19 cellular contexts compared by ENCODE assay signal in the genomic region with DNA sequence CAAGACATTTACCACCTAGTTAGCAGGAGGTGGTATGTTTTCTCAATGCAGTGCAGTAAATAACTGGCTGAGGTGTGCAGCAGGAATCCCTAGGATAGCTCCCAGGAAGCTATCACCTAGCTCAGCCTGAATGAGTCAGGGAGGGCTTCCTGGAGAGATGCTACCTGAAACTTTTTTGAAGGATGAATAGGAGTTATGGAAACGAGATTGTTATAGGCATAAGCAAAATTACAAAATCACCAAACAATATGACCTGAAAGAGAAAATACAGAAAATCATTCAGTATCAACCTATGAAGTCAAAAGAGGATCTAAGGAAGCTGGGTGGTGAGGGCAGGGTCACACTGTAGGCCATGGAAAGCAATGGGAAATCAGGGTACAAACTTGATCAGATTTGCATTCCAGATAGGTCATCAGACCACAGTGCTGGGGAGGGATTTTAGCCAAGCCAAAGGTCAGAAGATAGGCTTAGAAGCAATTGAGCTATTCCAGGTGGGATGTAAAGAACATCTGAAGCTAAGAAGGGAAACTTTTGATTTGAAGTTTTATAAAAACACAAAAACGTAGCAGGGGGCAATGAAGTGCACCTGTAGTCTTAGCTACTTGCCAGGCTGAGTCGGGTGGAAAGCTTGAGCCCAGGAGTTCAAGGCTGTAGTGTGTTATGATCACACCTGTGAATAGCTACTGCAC. TPM values are rescaled to one million over a fixed set of nuclear protein-coding genes. Genes with fewer than 3 reads are reported as not detected.
"Had no signal": no experiment of that assay in that cellular context is flagged by ENCODE, and none has a peak within 500 bp of the region (broad histone marks: within the 10 kb centered on the region; RNA-seq: fewer than 3 reads in every experiment).

No MANE protein-coding gene starts in this region.

- H3K27ac ChIP-seq: adrenal gland, esophagus muscularis mucosa, right atrium auricular region, suprapubic skin, transverse colon had no signal

- H3K9me3 Mint-ChIP-seq: activated naive CD4-positive, alpha-beta T cell treated with anti-CD3 and anti-CD28 coated beads, Interleukin-2, amount 50 U/mL, for 72 hours; activated T-helper 1 cell treated with anti-CD3 and anti-CD28 coated beads, Interleukin-12 subunit alpha, Interleukin-12 subunit beta, Interleukin-2, Interleukin-4 antibody, amounts not matched to agents 30 ng/mL and 10 ng/mL and 1 ng/mL, durations not matched to agents 14 hours and 24 hours and 36 hours had no signal

- H3K4me3 Mint-ChIP-seq: activated T-helper 1 cell treated with anti-CD3 and anti-CD28 coated beads, Interleukin-12 subunit alpha, Interleukin-12 subunit beta, Interleukin-2, Interleukin-4 antibody, amounts not matched to agents 30 ng/mL and 10 ng/mL and 1 ng/mL, durations not matched to agents 14 hours and 24 hours and 36 hours; stimulated activated naive CD8-positive, alpha-beta T cell treated with anti-CD3 and anti-CD28 coated beads, Interleukin-15, Interleukin-2, amounts not matched to agents 100 ng/mL and 50 ng/mL, for 24 hours; T-helper 2 cell treated with Interferon-gamma antibody and Interleukin-4, amounts not matched to agents 5 μg/mL and 100 μg/mL, for 36 hours had no signal

- H3K27ac Mint-ChIP-seq: activated naive CD4-positive, alpha-beta T cell treated with anti-CD3 and anti-CD28 coated beads, Interleukin-2, amount 50 U/mL, for 72 hours; activated T-helper 1 cell treated with anti-CD3 and anti-CD28 coated beads, Interleukin-12 subunit alpha, Interleukin-12 subunit beta, Interleukin-2, Interleukin-4 antibody, amounts not matched to agents 30 ng/mL and 10 ng/mL and 1 ng/mL, durations not matched to agents 14 hours and 24 hours and 36 hours; stimulated activated naive CD8-positive, alpha-beta T cell treated with anti-CD3 and anti-CD28 coated beads, Interleukin-15, Interleukin-2, amounts not matched to agents 100 ng/mL and 50 ng/mL, for 24 hours; T-helper 2 cell treated with Interferon-gamma antibody and Interleukin-4, amounts not matched to agents 5 μg/mL and 100 μg/mL, for 36 hours had no signal

- DNase-seq: activated CD4-positive, alpha-beta T cell treated with anti-CD3 and anti-CD28 coated beads, Interleukin-2, amount 50 U/mL, for 4 hours; activated gamma-delta T cell treated with Interleukin-2 at 50 U/mL for 16 hours; adrenal gland; left colon; stimulated activated CD4-positive, alpha-beta T cell treated with anti-CD3 and anti-CD28 coated beads, Interleukin-2, amount 100 ng/mL, for 48 hours; transverse colon had no signal

- ATAC-seq: activated naive CD4-positive, alpha-beta T cell treated with anti-CD3 and anti-CD28 coated beads, Interleukin-2, amount 50 U/mL, for 72 hours; left colon had no signal

- H3K27me3 ChIP-seq: adrenal gland, esophagus muscularis mucosa, right atrium auricular region, suprapubic skin, transverse colon had no signal

- H3K36me3 ChIP-seq: adrenal gland, esophagus muscularis mucosa, right atrium auricular region, suprapubic skin, transverse colon had no signal

- FAIRE-seq: colon, TTC549 had no signal

- H3K4me1 ChIP-seq: adrenal gland, esophagus muscularis mucosa, right atrium auricular region, suprapubic skin, transverse colon had no signal

- H3K9me3 ChIP-seq: esophagus muscularis mucosa, suprapubic skin had no signal

- H3K4me3 ChIP-seq: adrenal gland, esophagus muscularis mucosa, lung, right atrium auricular region, suprapubic skin, transverse colon had no signal

RNA-seq across cellular contexts. Expression of a gene that starts 11.3 kb away (rescaled TPM):
- total RNA-seq: fibroblast of villous mesenchyme, skeletal muscle tissue had no signal
- polyA plus RNA-seq: neural cell had no signal
